9 cellular contexts compared by ENCODE assay signal in genomic region chr18:12309683-12310198, GRCh38. TPM values are rescaled to one million over a fixed set of nuclear protein-coding genes. Genes with fewer than 3 reads are reported as not detected.
DNase-seq lines count a peak whose midpoint lies in the region; ATAC-seq and TF ChIP-seq lines count a peak whose summit lies in the region.
"Had no signal": no experiment of that assay in that cellular context is flagged by ENCODE, and none has a peak within 500 bp of the region (broad histone marks: within the 10 kb centered on the region; RNA-seq: fewer than 3 reads in every experiment).

No MANE protein-coding gene starts in this region.

- H3K4me1 Mint-ChIP-seq in progenitor cell of endocrine pancreas (ENCODE audit: low read depth) = peaks cover 15% of the 10 kb centered on the region

- peak in 1 of 4 donors; percentile 35 for TF ChIP-seq POLR2A in esophagus squamous epithelium (IDR thresholded peaks at IDR 0.05)

- H3K4me3 Mint-ChIP-seq in progenitor cell of endocrine pancreas (ENCODE audit: low read depth) = peak overlapping the region; percentile 19

- 18 to 19% methylated on average over 7 of the region's 7 CpGs for WGBS in esophagus squamous epithelium, 2 donors

- POLR2A ChIA-PET in PC-3 (lab: Charles Lee; ENCODE audit: unreplicated experiment) = no interaction called here

- H3K9me2 ChIP-seq in PC-3 (replicated peaks; ENCODE audit: low read length) (no peaks in the 10 kb centered on the region), Karpas-422 (replicated peaks; ENCODE audit: insufficient read depth, low read length) (no peaks in the 10 kb centered on the region)

- no peak for TF ChIP-seq CTCF in PC-3 (conservative IDR thresholded peaks at IDR 0.05; ENCODE audit: low read depth, low read length)
- no peak for TF ChIP-seq CTCF in esophagus squamous epithelium (IDR thresholded peaks at IDR 0.05)
- TF ChIP-seq CTCF in progenitor cell of endocrine pancreas (IDR thresholded peaks at IDR 0.05; ENCODE audit: unreplicated experiment) = no peak

- peaks cover 7% of the 10 kb centered on the region for H3K36me3 Mint-ChIP-seq in progenitor cell of endocrine pancreas (ENCODE audit: insufficient read depth)

- no peak for ATAC-seq in PC-3
- ATAC-seq in HG03342 (IDR thresholded peaks at IDR 0.05; ENCODE audit: unreplicated experiment) = no peak

- H3K4me1 ChIP-seq in PC-3 (ENCODE audit: insufficient read depth, low read length) (peaks cover 17% of the 10 kb centered on the region), esophagus squamous epithelium (peaks cover 28 to 76% (median 34%) of the 10 kb centered on the region in 3 donors), Karpas-422 (ENCODE audit: low read length) (peaks cover 3% of the 10 kb centered on the region; the same call in 1 of the 2 replicates)

- no peaks in the 10 kb centered on the region for H3F3A ChIP-seq in PC-3 (ENCODE audit: low read length, unreplicated experiment)

- CTCF ChIA-PET in PC-3 (lab: Charles Lee) = interaction anchor here (1.1 to 1.5 kb wide), 2 partner anchors 27 to 38 kb away, joined by 3 to 4 read pairs; no protein-coding TSS in a partner anchor

- DNase-seq in ELR (ENCODE audit: low read depth) (peak; percentile 57), PC-3 (no peak), esophagus squamous epithelium (lab: John Stamatoyannopoulos, UW) (no peak), progenitor cell of endocrine pancreas (ENCODE audit: low spot score, unreplicated experiment) (no peak), DMS53 (lab: John Stamatoyannopoulos, UW) (no peak), Karpas-422 (no peak), inferior parietal cortex (ENCODE audit: extremely low spot score) (no peak)

- intact Hi-C loops in PC-3 (cut with micrococcal nuclease) = no loop called here
- intact Hi-C loops in esophagus squamous epithelium (cut with DNase I) = no loop called here

- H3K9ac ChIP-seq in PC-3 (ENCODE audit: low read length) (peak overlapping the region; percentile 86; the same call in 1 of the 2 replicates), Karpas-422 (ENCODE audit: low read length) (no peak overlapping the region)

- TSS peak; percentile 54 for BruUV-seq in PC-3 (replicated peaks; lab: Mats Ljungman, UMichigan)

- H3K27me3 Mint-ChIP-seq in progenitor cell of endocrine pancreas = peaks cover 48% of the 10 kb centered on the region

- H4K20me1 ChIP-seq in PC-3 (ENCODE audit: low read length) (no peaks in the 10 kb centered on the region), Karpas-422 (ENCODE audit: insufficient read depth, low read depth, low read length) (no peaks in the 10 kb centered on the region)

- H2AFZ ChIP-seq in PC-3 (ENCODE audit: low read length) (0 out of 2 replicates have a peak overlapping the region, but pooled peaks have one; percentile 75), Karpas-422 (ENCODE audit: low read length) (no peak overlapping the region)

- H3K9me3 Mint-ChIP-seq in progenitor cell of endocrine pancreas (ENCODE audit: low read depth) = peaks cover 3% of the 10 kb centered on the region

- peaks cover 8% of the 10 kb centered on the region; the same call in 1 of the 2 replicates for H3K79me2 ChIP-seq in PC-3 (ENCODE audit: low read length)
- no peaks in the 10 kb centered on the region for H3K79me2 ChIP-seq in Karpas-422 (ENCODE audit: low read length)

- no peaks in the 10 kb centered on the region for H3K27me3 ChIP-seq in PC-3 (ENCODE audit: low read length)
- H3K27me3 ChIP-seq in esophagus squamous epithelium = peaks cover 0 to 8% (median 0%) of the 10 kb centered on the region in 4 donors
- H3K27me3 ChIP-seq in Karpas-422 (ENCODE audit: low read length) = no peaks in the 10 kb centered on the region

- H3K4me2 ChIP-seq in PC-3 (ENCODE audit: low read length) (peak overlapping the region; percentile 92), Karpas-422 (ENCODE audit: low read depth, low read length, poor library complexity, severe bottlenecking) (no peak overlapping the region)

- H3K9me3 ChIP-seq in PC-3 (ENCODE audit: low read length) (peaks cover 9% of the 10 kb centered on the region; the same call in 1 of the 2 replicates), esophagus squamous epithelium (peaks cover 0 to 15% (median 11%) of the 10 kb centered on the region in 3 donors), Karpas-422 (ENCODE audit: low read length) (peaks cover 9% of the 10 kb centered on the region)

- peak overlapping the region; percentile 71; the same call in 1 of the 2 replicates for H3K4me3 ChIP-seq in PC-3 (ENCODE audit: low read length)
- H3K4me3 ChIP-seq in esophagus squamous epithelium = peak overlapping the region; percentile 63 to 96 (median 91)
- H3K4me3 ChIP-seq in Karpas-422 (ENCODE audit: low read length) = no peak overlapping the region

- no peak overlapping the region for H3K27ac Mint-ChIP-seq in progenitor cell of endocrine pancreas

- H3K36me3 ChIP-seq in PC-3 (ENCODE audit: low read depth, low read length) (peaks cover 11% of the 10 kb centered on the region), esophagus squamous epithelium (peaks cover 0 to 42% (median 16%) of the 10 kb centered on the region in 3 donors), Karpas-422 (ENCODE audit: insufficient read depth, low read length) (no peaks in the 10 kb centered on the region)

- H3K27ac ChIP-seq in PC-3 (ENCODE audit: low read length) = no peak overlapping the region
- H3K27ac ChIP-seq in esophagus squamous epithelium = peak overlapping the region; percentile 95 to 100 (median 99)
- no peak overlapping the region for H3K27ac ChIP-seq in Karpas-422 (ENCODE audit: low read length)

RNA-seq across cellular contexts. Expression of gene TUBB6, which starts 1.7 kb away (rescaled TPM):
- total RNA-seq in PC-3 (2014; rRNA removed) (191 and 232 TPM in 2 replicates), esophagus squamous epithelium (100 to 1,000 TPM; 288 to 406 (median 337) TPM), progenitor cell of endocrine pancreas (7.2 and 10.7 TPM in 2 replicates)
- total RNA-seq in Karpas-422 (2014; rRNA removed; shearing (Covaris generic); ENCODE audit: low replicate concordance) = 0.48 TPM in 1 of 2 replicates, not detected in the other

RNA-seq across cellular contexts. Expression of gene CIDEA, which starts 55.6 kb away (rescaled TPM):
- not detected in 2 replicates for total RNA-seq in PC-3 (2014; rRNA removed)
- total RNA-seq in esophagus squamous epithelium = 1 to 10 TPM in 1 of 4 donors, not detected in 3; 3.0 TPM
- total RNA-seq in progenitor cell of endocrine pancreas = not detected in 2 replicates
- not detected in 2 replicates for total RNA-seq in Karpas-422 (2014; rRNA removed; shearing (Covaris generic); ENCODE audit: low replicate concordance)
- total RNA-seq: T-helper 2 cell treated with Interferon-gamma antibody and Interleukin-4, amounts not matched to agents 100 ng/mL and 5 ng/mL, for 36 hours had no signal

Comparison
In these comparisons a context has a peak if more than half of its experiments do, and no peak if none do; other contexts are left out.
1. H3K27ac ChIP-seq: peak in esophagus squamous epithelium (4 of 4); none in PC-3 (single experiment) and Karpas-422 (single experiment).
2. RNA of gene TUBB6, which starts 1.7 kb away (total RNA-seq): 288 to 406 TPM in esophagus squamous epithelium and 191 to 232 TPM in PC-3; 7.2 to 10.7 TPM in progenitor cell of endocrine pancreas and 0.48 TPM in Karpas-422; every median in the first group is over 10 times any median in the second.